25 cellular contexts compared by ENCODE assay signal in genomic region chr1:41894101-41894620, GRCh38. TPM values are rescaled to one million over a fixed set of nuclear protein-coding genes. Genes with fewer than 3 reads are reported as not detected.
DNase-seq lines count a peak whose midpoint lies in the region; ATAC-seq, FAIRE-seq and TF ChIP-seq lines count a peak whose summit lies in the region.
"Had no signal": no experiment of that assay in that cellular context is flagged by ENCODE, and none has a peak within 500 bp of the region (broad histone marks: within the 10 kb centered on the region; RNA-seq: fewer than 3 reads in every experiment).

No MANE protein-coding gene starts in this region.

- in situ Hi-C loops in K562 (cut with MboI): no loop called here

- ATAC-seq in K562: no peak
- no peak for ATAC-seq in GM21390 (IDR thresholded peaks at IDR 0.05; ENCODE audit: unreplicated experiment)
- ATAC-seq: PC-3; stimulated activated naive CD8-positive, alpha-beta T cell treated with anti-CD3 and anti-CD28 coated beads, Interleukin-15, amount 100 ng/mL, for 72 hours had no signal

- no peaks in the 10 kb centered on the region for H3K9me1 ChIP-seq in K562 (ENCODE audit: control insufficient read depth, insufficient read depth, low read length)

- H4K20me1 ChIP-seq in K562 (replicated peaks; ENCODE audit: control insufficient read depth, insufficient read depth, low read length): no peaks in the 10 kb centered on the region

- BruUV-seq in K562 (replicated peaks; lab: Mats Ljungman, UMichigan): no TSS peak

- no peak overlapping the region for H3K9ac ChIP-seq in K562 (ENCODE audit: insufficient read depth in 1 of 2, low read depth in 2 of 2, low read length in 2 of 2)
- H3K9ac ChIP-seq: neural progenitor cell had no signal

- TF ChIP-seq POLR2A in GM12891 (IDR thresholded peaks at IDR 0.05; ENCODE audit: low read depth, low read length) (no peak), K562 (conservative IDR thresholded peaks at IDR 0.05) (no peak)

- CTCF ChIA-PET in K562 (lab: Yijun Ruan, JAX; ENCODE audit: low intra/inter-chr PET ratio): no interaction called here

- H3K4me1 Mint-ChIP-seq in T-helper 1 cell treated with Interleukin-12 subunit alpha and Interleukin-12 subunit beta and Interleukin-4 antibody, amounts not matched to agents 30 μg/mL and 1 μg/mL, for 36 hours (ENCODE audit: low read depth): peaks cover 77% of the 10 kb centered on the region
- H3K4me1 Mint-ChIP-seq in nephron progenitor cell: peaks cover 70% of the 10 kb centered on the region
- H3K4me1 Mint-ChIP-seq: endodermal cell had no signal

- no peaks in the 10 kb centered on the region for H3K27me3 Mint-ChIP-seq in T-helper 1 cell treated with Interleukin-12 subunit alpha and Interleukin-12 subunit beta and Interleukin-4 antibody, amounts not matched to agents 30 μg/mL and 1 μg/mL, for 36 hours (ENCODE audit: low read depth)
- no peaks in the 10 kb centered on the region for H3K27me3 Mint-ChIP-seq in nephron progenitor cell (ENCODE audit: low read depth, poor library complexity)
- H3K27me3 Mint-ChIP-seq: stimulated activated naive CD8-positive, alpha-beta T cell treated with anti-CD3 and anti-CD28 coated beads, Interleukin-15, amount 100 ng/mL, for 72 hours had no signal

- peaks cover 8 to 34% of the 10 kb centered on the region in 2 experiments for H3K4me1 ChIP-seq in K562 (replicated peaks in 1 of 2; ENCODE audit: control insufficient read depth in 2 of 2, insufficient read depth in 2 of 2, low read length in 2 of 2)

- no peak overlapping the region for H3K4me2 ChIP-seq in K562 (ENCODE audit: insufficient read depth, low read length)
- H3K4me2 ChIP-seq: neural progenitor cell had no signal

- peak overlapping the region; percentile 75 for H2AFZ ChIP-seq in K562 (ENCODE audit: low read depth, low read length)
- H2AFZ ChIP-seq: neural progenitor cell had no signal

- no peak for TF ChIP-seq EP300 in K562 (IDR thresholded peaks at IDR 0.05; ENCODE audit: low read length)

- POLR2A ChIA-PET in K562 (lab: Yijun Ruan, JAX): interaction anchor here (1.2 to 1.3 kb wide), 2 partner anchors 11 to 26 kb away, joined by 3 to 5 read pairs; no protein-coding TSS in a partner anchor

- no peak overlapping the region for H3K27ac ChIP-seq in K562 (ENCODE audit: extremely low read depth, low read depth, low read length)
- H3K27ac ChIP-seq: 22Rv1, neural progenitor cell, prostate gland, transverse colon had no signal

- no peaks in the 10 kb centered on the region for H3K36me3 Mint-ChIP-seq in T-helper 1 cell treated with Interleukin-12 subunit alpha and Interleukin-12 subunit beta and Interleukin-4 antibody, amounts not matched to agents 30 μg/mL and 1 μg/mL, for 36 hours (ENCODE audit: low read depth)
- H3K36me3 Mint-ChIP-seq in nephron progenitor cell (ENCODE audit: low read depth): no peaks in the 10 kb centered on the region
- H3K36me3 Mint-ChIP-seq: brain, neural progenitor cell had no signal

- DNase-seq in T-helper 1 cell: no peak
- no peak for DNase-seq in GM12891 (ENCODE audit: insufficient read length, low spot score)
- no peak for DNase-seq in K562 (ENCODE audit: extremely low read depth in 1 of 4, low spot score in 3 of 4)
- no peak for DNase-seq in nephron progenitor cell
- no peak for DNase-seq in activated gamma-delta T cell treated with Interleukin-2 at 50 U/mL for 16 hours
- no peak for DNase-seq in RCC 7860 (ENCODE audit: low spot score)
- DNase-seq: endodermal cell; MG63; midbrain; NCI-H1694; NCI-H226; NCI-H82; PC-3; spleen; stimulated activated CD4-positive, alpha-beta T cell treated with anti-CD3 and anti-CD28 coated beads, Interleukin-4, amount 100 ng/mL, for 24 hours; stimulated activated naive CD8-positive, alpha-beta T cell treated with anti-CD3 and anti-CD28 coated beads, Interleukin-15, amount 100 ng/mL, for 72 hours; transverse colon had no signal

- intact Hi-C loops in K562 (cut with micrococcal nuclease): no loop called here

- no peak overlapping the region for H3K4me3 Mint-ChIP-seq in T-helper 1 cell treated with Interleukin-12 subunit alpha and Interleukin-12 subunit beta and Interleukin-4 antibody, amounts not matched to agents 30 μg/mL and 1 μg/mL, for 36 hours
- H3K4me3 Mint-ChIP-seq in nephron progenitor cell: no peak overlapping the region
- H3K4me3 Mint-ChIP-seq: endodermal cell; neural progenitor cell; stimulated activated naive CD8-positive, alpha-beta T cell treated with anti-CD3 and anti-CD28 coated beads, Interleukin-15, amount 100 ng/mL, for 72 hours; T-helper 2 cell treated with Interferon-gamma antibody and Interleukin-4, amounts not matched to agents 5 μg/mL and 100 μg/mL, for 36 hours had no signal

- H3K36me3 ChIP-seq in K562 (ENCODE audit: control insufficient read depth, insufficient read depth, low read length): no peaks in the 10 kb centered on the region
- H3K36me3 ChIP-seq: MG63, neural progenitor cell, prostate gland, spleen, transverse colon had no signal

- H3K27me3 ChIP-seq in K562 (ENCODE audit: control insufficient read depth in 2 of 2, insufficient read depth in 2 of 2, low read length in 2 of 2): no peaks in the 10 kb centered on the region
- H3K27me3 ChIP-seq: MG63, neural progenitor cell, spleen, transverse colon had no signal

- no peak overlapping the region for H3K4me3 ChIP-seq in K562
- H3K4me3 ChIP-seq: MG63, neural progenitor cell, prostate gland, spleen, transverse colon had no signal

- no peak for TF ChIP-seq RAD21 in K562 (CRISPR knock-in tag; conservative IDR thresholded peaks at IDR 0.05 in 1 of 2, IDR thresholded peaks at IDR 0.05 in 1 of 2)

- peak overlapping the region; percentile 37 for H3K27ac Mint-ChIP-seq in T-helper 1 cell treated with Interleukin-12 subunit alpha and Interleukin-12 subunit beta and Interleukin-4 antibody, amounts not matched to agents 30 μg/mL and 1 μg/mL, for 36 hours
- peak overlapping the region; percentile 29 for H3K27ac Mint-ChIP-seq in nephron progenitor cell
- H3K27ac Mint-ChIP-seq: endodermal cell; neural progenitor cell; stimulated activated naive CD8-positive, alpha-beta T cell treated with anti-CD3 and anti-CD28 coated beads, Interleukin-15, amount 100 ng/mL, for 72 hours; T-helper 2 cell treated with Interferon-gamma antibody and Interleukin-4, amounts not matched to agents 5 μg/mL and 100 μg/mL, for 36 hours had no signal

- FAIRE-seq in GM12891 (lab: Jason Lieb, UNC) (peak; percentile 41), K562 (lab: Jason Lieb, UNC) (no peak), RCC 7860 (lab: Jason Lieb, UNC) (no peak)
- FAIRE-seq: colon had no signal

- H3K9me3 Mint-ChIP-seq in T-helper 1 cell treated with Interleukin-12 subunit alpha and Interleukin-12 subunit beta and Interleukin-4 antibody, amounts not matched to agents 30 μg/mL and 1 μg/mL, for 36 hours: no peaks in the 10 kb centered on the region
- no peaks in the 10 kb centered on the region for H3K9me3 Mint-ChIP-seq in nephron progenitor cell
- H3K9me3 Mint-ChIP-seq: brain; endodermal cell; neural progenitor cell; stimulated activated naive CD8-positive, alpha-beta T cell treated with anti-CD3 and anti-CD28 coated beads, Interleukin-15, amount 100 ng/mL, for 72 hours; T-helper 2 cell treated with Interferon-gamma antibody and Interleukin-4, amounts not matched to agents 5 μg/mL and 100 μg/mL, for 36 hours had no signal

- 54% methylated on average over 2 of the region's 2 CpGs for WGBS in K562 (ENCODE audit: insufficient coverage, low coverage, missing lambda C conversion rate)

- H3K79me2 ChIP-seq in K562 (ENCODE audit: control insufficient read depth, insufficient read depth, low read length): no peaks in the 10 kb centered on the region

- TF ChIP-seq CTCF in K562 (IDR thresholded peaks at IDR 0.05 in 2 of 3, conservative IDR thresholded peaks at IDR 0.05 in 1 of 3; ENCODE audit: insufficient read depth in 2 of 3, low read depth in 1 of 3, low read length in 3 of 3) (no peak), nephron progenitor cell (IDR thresholded peaks at IDR 0.05) (no peak)

- no peaks in the 10 kb centered on the region for H3K9me3 ChIP-seq in K562 (replicated peaks; ENCODE audit: control insufficient read depth, insufficient read depth, low read depth, low read length)
- H3K9me3 ChIP-seq: MG63, prostate gland, spleen, transverse colon had no signal

TF ChIP-seq in GM12891, 5 proteins besides CTCF, POLR2A, EP300 and RAD21:
- no peak for TF ChIP-seq TAF1 (IDR thresholded peaks at IDR 0.05; ENCODE audit: low read depth, low read length)
- TF ChIP-seq POLR2AphosphoS5 (IDR thresholded peaks at IDR 0.05; ENCODE audit: low read depth, low read length): no peak
- TF ChIP-seq POU2F2 (IDR thresholded peaks at IDR 0.05; ENCODE audit: low read depth, low read length): no peak
- no peak for TF ChIP-seq PAX5 (IDR thresholded peaks at IDR 0.05; ENCODE audit: insufficient read depth, low read length, severe bottlenecking)
- no peak for TF ChIP-seq SPI1 (IDR thresholded peaks at IDR 0.05; ENCODE audit: low read depth, low read length)

TF ChIP-seq in K562, 482 proteins besides CTCF, POLR2A, EP300 and RAD21 (continues in another document):
- TF ChIP-seq HMG20B (CRISPR knock-in tag; IDR thresholded peaks at IDR 0.05) (no peak), MED1 (CRISPR knock-in tag; IDR thresholded peaks at IDR 0.05; ENCODE audit: borderline replicate concordance) (no peak), BCOR (IDR thresholded peaks at IDR 0.05) (peak; percentile 82), KDM1A (IDR thresholded peaks at IDR 0.05) (peak; percentile 27 to 49; a peak in 2 of 4 replicates), HNRNPUL1 (IDR thresholded peaks at IDR 0.05; ENCODE audit: low read length) (no peak)

RNA-seq across cellular contexts. Expression of gene HIVEP3, which starts 24.6 kb away (rescaled TPM):
- polyA plus RNA-seq in GM12891 (2012; ENCODE audit: low read depth, missing spikeins): 6.9 TPM
- total RNA-seq in K562 (2011; cell fraction: chromatin; rRNA removed; ENCODE audit: low replicate concordance): 1.9 and 2.5 TPM in 2 replicates
- total RNA-seq in K562 (2011; cell fraction: nucleolus; rRNA removed): 0.83 and 2.0 TPM in 2 replicates
- total RNA-seq in K562 (2011; cell fraction: nucleoplasm; rRNA removed): 1.5 and 2.0 TPM in 2 replicates
- total RNA-seq in K562 (2014; rRNA removed) (0.09 and 0.16 TPM in 2 replicates), K562 (2014; rRNA removed; fragmentation: Illumina TruSeq; extraction: Trizol) (0.26 and 0.33 TPM in 2 replicates), K562 (2015; rRNA removed; fragmentation: Illumina TruSeq; extraction: Trizol) (0.11 and 0.23 TPM in 2 replicates), K562 (2021) (0.58 and 0.63 TPM in 2 replicates)
- polyA plus RNA-seq in K562 (2011; rRNA removed) (0.23 and 0.35 TPM in 2 replicates), K562 (2014; fragmentation: Illumina TruSeq; extraction: Trizol) (0.53 and 0.55 TPM in 2 replicates), K562 (2014; fragmentation: Nextera tagmentation; extraction: Ambion mirVana) (under 1 TPM in 1 of 2 experiments, not detected in 1; 0.11 TPM), K562 (2014; rRNA removed) (0.15 and 0.49 TPM in 2 replicates)
- 0.28 and 0.54 TPM in 2 replicates for polyA plus RNA-seq in K562 (2011; cell fraction: cytosol; rRNA removed)
- 0.38 and 0.65 TPM in 2 replicates for polyA plus RNA-seq in K562 (2011; cell fraction: nucleus; rRNA removed)
- 0.43 and 0.93 TPM in 2 replicates for polyA plus RNA-seq in K562 (2012)
- polyA minus RNA-seq in K562 (2011; rRNA and poly(A)+ RNA removed): 0.45 and 0.74 TPM in 2 replicates
- polyA minus RNA-seq in K562 (2011; cell fraction: cytosol; rRNA and poly(A)+ RNA removed): 0.55 TPM in 1 of 2 replicates, not detected in the other
- polyA minus RNA-seq in K562 (2011; cell fraction: nucleus; rRNA and poly(A)+ RNA removed): 0.11 and 0.40 TPM in 2 replicates
